Comparison of ENCODE assay signal across 1 cellular context in the genomic region with DNA sequence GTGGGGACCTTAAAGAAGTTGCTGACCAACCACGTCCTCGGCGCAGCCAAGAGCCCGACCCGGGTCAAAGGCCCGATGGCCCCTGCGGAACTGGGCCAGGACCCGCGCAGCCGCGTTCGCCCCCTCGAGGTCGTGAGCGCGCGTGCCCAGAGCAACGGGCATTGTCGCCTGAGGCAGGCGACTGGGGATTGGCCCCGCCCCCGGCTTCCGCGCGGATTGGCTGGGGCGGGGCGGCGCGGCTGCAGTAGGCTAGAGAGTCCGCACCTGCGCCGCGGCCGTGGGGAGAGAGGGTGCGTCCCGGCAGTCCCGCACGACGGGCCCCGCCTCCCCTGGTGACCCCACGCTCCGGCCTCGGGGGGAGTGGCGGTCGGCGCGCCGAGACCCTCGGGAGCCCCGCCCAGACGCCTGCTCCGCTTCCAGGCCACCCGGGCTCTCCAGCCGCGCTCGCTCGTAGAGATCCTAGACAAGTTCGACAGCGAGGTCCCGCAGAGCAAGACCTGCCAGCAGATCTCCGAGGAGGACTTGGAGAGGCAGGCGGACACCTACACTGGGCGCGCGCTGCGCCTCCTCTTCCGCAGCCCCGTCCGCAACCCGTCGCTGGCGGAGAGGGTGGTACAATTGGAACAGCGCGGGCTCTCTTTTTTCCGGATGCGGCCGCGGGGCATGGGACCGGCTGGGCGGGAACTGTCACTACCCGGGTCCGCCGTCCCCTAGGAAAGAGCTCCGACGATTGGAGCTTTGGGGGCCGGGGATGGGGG.
TF ChIP-seq lines count a peak whose summit lies in the region.

No MANE protein-coding gene starts in this region.

TF ChIP-seq in HepG2, 621 proteins besides CTCF, POLR2A, EP300 and RAD21 (continued from another document and continues in another):
- TF ChIP-seq PRDM15 (CRISPR knock-in tag; IDR thresholded peaks at IDR 0.05) = no peak
- TF ChIP-seq, protein P1, sequence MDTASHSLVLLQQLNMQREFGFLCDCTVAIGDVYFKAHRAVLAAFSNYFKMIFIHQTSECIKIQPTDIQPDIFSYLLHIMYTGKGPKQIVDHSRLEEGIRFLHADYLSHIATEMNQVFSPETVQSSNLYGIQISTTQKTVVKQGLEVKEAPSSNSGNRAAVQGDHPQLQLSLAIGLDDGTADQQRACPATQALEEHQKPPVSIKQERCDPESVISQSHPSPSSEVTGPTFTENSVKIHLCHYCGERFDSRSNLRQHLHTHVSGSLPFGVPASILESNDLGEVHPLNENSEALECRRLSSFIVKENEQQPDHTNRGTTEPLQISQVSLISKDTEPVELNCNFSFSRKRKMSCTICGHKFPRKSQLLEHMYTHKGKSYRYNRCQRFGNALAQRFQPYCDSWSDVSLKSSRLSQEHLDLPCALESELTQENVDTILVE (CRISPR knock-in tag; IDR thresholded peaks at IDR 0.05) = peak; percentile 12; the same call in 1 of the 2 replicates
- no peak for TF ChIP-seq PTBP1 (IDR thresholded peaks at IDR 0.05; ENCODE audit: low read depth, low read length, poor library complexity, severe bottlenecking)
- TF ChIP-seq CREM (IDR thresholded peaks at IDR 0.05) = no peak
- no peak for TF ChIP-seq CREM (CRISPR knock-in tag; IDR thresholded peaks at IDR 0.05)
- no peak for TF ChIP-seq CHD4 (IDR thresholded peaks at IDR 0.05; ENCODE audit: borderline replicate concordance, low read length)
- TF ChIP-seq, protein P2, sequence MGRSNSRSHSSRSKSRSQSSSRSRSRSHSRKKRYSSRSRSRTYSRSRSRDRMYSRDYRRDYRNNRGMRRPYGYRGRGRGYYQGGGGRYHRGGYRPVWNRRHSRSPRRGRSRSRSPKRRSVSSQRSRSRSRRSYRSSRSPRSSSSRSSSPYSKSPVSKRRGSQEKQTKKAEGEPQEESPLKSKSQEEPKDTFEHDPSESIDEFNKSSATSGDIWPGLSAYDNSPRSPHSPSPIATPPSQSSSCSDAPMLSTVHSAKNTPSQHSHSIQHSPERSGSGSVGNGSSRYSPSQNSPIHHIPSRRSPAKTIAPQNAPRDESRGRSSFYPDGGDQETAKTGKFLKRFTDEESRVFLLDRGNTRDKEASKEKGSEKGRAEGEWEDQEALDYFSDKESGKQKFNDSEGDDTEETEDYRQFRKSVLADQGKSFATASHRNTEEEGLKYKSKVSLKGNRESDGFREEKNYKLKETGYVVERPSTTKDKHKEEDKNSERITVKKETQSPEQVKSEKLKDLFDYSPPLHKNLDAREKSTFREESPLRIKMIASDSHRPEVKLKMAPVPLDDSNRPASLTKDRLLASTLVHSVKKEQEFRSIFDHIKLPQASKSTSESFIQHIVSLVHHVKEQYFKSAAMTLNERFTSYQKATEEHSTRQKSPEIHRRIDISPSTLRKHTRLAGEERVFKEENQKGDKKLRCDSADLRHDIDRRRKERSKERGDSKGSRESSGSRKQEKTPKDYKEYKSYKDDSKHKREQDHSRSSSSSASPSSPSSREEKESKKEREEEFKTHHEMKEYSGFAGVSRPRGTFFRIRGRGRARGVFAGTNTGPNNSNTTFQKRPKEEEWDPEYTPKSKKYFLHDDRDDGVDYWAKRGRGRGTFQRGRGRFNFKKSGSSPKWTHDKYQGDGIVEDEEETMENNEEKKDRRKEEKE (IDR thresholded peaks at IDR 0.05) = no peak
- no peak for TF ChIP-seq GLI4 (CRISPR knock-in tag; IDR thresholded peaks at IDR 0.05; ENCODE audit: borderline replicate concordance)
- peak; percentile 14 for TF ChIP-seq ZSCAN21 (CRISPR knock-in tag; IDR thresholded peaks at IDR 0.05; ENCODE audit: borderline replicate concordance)
- peak; percentile 47 for TF ChIP-seq PHF20 (CRISPR knock-in tag; IDR thresholded peaks at IDR 0.05)
- TF ChIP-seq NCOA5 (CRISPR knock-in tag; IDR thresholded peaks at IDR 0.05) = no peak
- TF ChIP-seq KDM5B (CRISPR knock-in tag; IDR thresholded peaks at IDR 0.05; ENCODE audit: borderline replicate concordance) = peak; percentile 35; the same call in 1 of the 2 replicates
- TF ChIP-seq, protein P3, sequence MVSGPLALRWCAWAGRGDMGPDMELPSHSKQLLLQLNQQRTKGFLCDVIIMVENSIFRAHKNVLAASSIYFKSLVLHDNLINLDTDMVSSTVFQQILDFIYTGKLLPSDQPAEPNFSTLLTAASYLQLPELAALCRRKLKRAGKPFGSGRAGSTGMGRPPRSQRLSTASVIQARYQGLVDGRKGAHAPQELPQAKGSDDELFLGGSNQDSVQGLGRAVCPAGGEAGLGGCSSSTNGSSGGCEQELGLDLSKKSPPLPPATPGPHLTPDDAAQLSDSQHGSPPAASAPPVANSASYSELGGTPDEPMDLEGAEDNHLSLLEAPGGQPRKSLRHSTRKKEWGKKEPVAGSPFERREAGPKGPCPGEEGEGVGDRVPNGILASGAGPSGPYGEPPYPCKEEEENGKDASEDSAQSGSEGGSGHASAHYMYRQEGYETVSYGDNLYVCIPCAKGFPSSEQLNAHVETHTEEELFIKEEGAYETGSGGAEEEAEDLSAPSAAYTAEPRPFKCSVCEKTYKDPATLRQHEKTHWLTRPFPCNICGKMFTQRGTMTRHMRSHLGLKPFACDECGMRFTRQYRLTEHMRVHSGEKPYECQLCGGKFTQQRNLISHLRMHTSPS (CRISPR knock-in tag; IDR thresholded peaks at IDR 0.05; ENCODE audit: low read depth) = no peak
- peak; percentile 57 for TF ChIP-seq YY1 (IDR thresholded peaks at IDR 0.05; ENCODE audit: insufficient read depth, insufficient replicate concordance, low read depth, low read length)
- TF ChIP-seq, protein P4, sequence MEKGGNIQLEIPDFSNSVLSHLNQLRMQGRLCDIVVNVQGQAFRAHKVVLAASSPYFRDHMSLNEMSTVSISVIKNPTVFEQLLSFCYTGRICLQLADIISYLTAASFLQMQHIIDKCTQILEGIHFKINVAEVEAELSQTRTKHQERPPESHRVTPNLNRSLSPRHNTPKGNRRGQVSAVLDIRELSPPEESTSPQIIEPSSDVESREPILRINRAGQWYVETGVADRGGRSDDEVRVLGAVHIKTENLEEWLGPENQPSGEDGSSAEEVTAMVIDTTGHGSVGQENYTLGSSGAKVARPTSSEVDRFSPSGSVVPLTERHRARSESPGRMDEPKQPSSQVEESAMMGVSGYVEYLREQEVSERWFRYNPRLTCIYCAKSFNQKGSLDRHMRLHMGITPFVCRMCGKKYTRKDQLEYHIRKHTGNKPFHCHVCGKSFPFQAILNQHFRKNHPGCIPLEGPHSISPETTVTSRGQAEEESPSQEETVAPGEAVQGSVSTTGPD (CRISPR knock-in tag; IDR thresholded peaks at IDR 0.05) = no peak
- TF ChIP-seq, protein P5, sequence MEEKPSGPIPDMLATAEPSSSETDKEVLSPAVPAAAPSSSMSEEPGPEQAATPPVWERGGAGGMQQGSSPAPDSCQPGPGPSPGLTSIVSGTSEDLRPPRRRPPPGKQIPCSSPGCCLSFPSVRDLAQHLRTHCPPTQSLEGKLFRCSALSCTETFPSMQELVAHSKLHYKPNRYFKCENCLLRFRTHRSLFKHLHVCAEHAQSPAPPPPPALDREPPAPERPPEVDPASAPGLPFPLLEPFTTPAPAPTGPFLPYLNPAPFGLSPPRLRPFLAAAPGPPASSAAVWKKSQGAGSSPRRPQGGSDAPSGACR (CRISPR knock-in tag; IDR thresholded peaks at IDR 0.05) = peak; percentile 71; the same call in 1 of the 2 replicates
- no peak; the same call in 1 of the 2 replicates for TF ChIP-seq ZNF619 (CRISPR knock-in tag; IDR thresholded peaks at IDR 0.05)
- no peak for TF ChIP-seq ZNF720 (CRISPR knock-in tag; IDR thresholded peaks at IDR 0.05)
- no peak for TF ChIP-seq ZFYVE20 (CRISPR knock-in tag; IDR thresholded peaks at IDR 0.05; ENCODE audit: borderline replicate concordance, low read depth)
- no peak for TF ChIP-seq TERF1 (CRISPR knock-in tag; IDR thresholded peaks at IDR 0.05)
- TF ChIP-seq ZSCAN12 (CRISPR knock-in tag; IDR thresholded peaks at IDR 0.05) = no peak
- no peak for TF ChIP-seq HNF1A (IDR thresholded peaks at IDR 0.05; ENCODE audit: low read depth)
- TF ChIP-seq HNF1A (CRISPR knock-in tag; IDR thresholded peaks at IDR 0.05; ENCODE audit: borderline replicate concordance) = peak; percentile 28; the same call in 1 of the 2 replicates
- peak; percentile 30; the same call in 1 of the 2 replicates for TF ChIP-seq RXRA (CRISPR knock-in tag; IDR thresholded peaks at IDR 0.05)
- no peak for TF ChIP-seq PAF1 (CRISPR knock-in tag; IDR thresholded peaks at IDR 0.05)
- TF ChIP-seq KLF9 (CRISPR knock-in tag; IDR thresholded peaks at IDR 0.05; ENCODE audit: low read depth) = no peak
- no peak for TF ChIP-seq RNF2 (conservative IDR thresholded peaks at IDR 0.05; ENCODE audit: low read depth)
- no peak for TF ChIP-seq NFKBIZ (CRISPR knock-in tag; IDR thresholded peaks at IDR 0.05)
- no peak for TF ChIP-seq ZNF33B (CRISPR knock-in tag; IDR thresholded peaks at IDR 0.05)
- peak; percentile 68 for TF ChIP-seq ZFY (CRISPR knock-in tag; IDR thresholded peaks at IDR 0.05)
- TF ChIP-seq PCBP1 (IDR thresholded peaks at IDR 0.05; ENCODE audit: borderline replicate concordance, low read depth, low read length) = 0 out of 2 replicates have a peak, but pooled peaks have one; percentile 58
- peak; percentile 5; the same call in 1 of the 2 replicates for TF ChIP-seq MED13 (CRISPR knock-in tag; IDR thresholded peaks at IDR 0.05)
- TF ChIP-seq PRPF4 (IDR thresholded peaks at IDR 0.05; ENCODE audit: low read depth, low read length, poor library complexity, severe bottlenecking) = no peak
- TF ChIP-seq, protein P6, sequence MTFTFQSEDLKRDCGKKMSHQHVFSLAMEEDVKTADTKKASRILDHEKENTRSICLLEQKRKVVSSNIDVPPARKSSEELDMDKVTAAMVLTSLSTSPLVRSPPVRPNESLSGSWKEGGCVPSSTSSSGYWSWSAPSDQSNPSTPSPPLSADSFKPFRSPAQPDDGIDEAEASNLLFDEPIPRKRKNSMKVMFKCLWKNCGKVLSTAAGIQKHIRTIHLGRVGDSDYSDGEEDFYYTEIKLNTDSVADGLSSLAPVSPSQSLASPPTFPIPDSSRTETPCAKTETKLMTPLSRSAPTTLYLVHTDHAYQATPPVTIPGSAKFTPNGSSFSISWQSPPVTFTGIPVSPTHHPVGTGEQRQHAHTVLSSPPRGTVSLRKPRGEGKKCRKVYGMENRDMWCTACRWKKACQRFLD (CRISPR knock-in tag; IDR thresholded peaks at IDR 0.05; ENCODE audit: borderline replicate concordance) = 0 out of 2 replicates have a peak, but pooled peaks have one; percentile 17
- TF ChIP-seq KDM5A (IDR thresholded peaks at IDR 0.05; ENCODE audit: borderline replicate concordance, low read length) = no peak
- peak; percentile 39; the same call in 1 of the 2 replicates for TF ChIP-seq ZNF891 (CRISPR knock-in tag; IDR thresholded peaks at IDR 0.05)
- no peak for TF ChIP-seq SATB2 (CRISPR knock-in tag; IDR thresholded peaks at IDR 0.05)
